36 cellular contexts compared by ENCODE assay signal in genomic region chr14:81729622-81730021, GRCh38.
"Had no signal": no experiment of that assay in that cellular context is flagged by ENCODE, and none has a peak within 500 bp of the region (broad histone marks: within the 10 kb centered on the region; RNA-seq: fewer than 3 reads in every experiment).

No MANE protein-coding gene starts in this region.

- H3K9ac ChIP-seq: KMS-11 had no signal

- H3K27me3 ChIP-seq: MG63 had no signal

- H3K4me2 ChIP-seq: KMS-11 had no signal

- DNase-seq: Karpas-422, Kasumi-1, KG1, MG63, MM.1S, MV-4-11, NCI-H1048, NCI-H1092, NCI-H1092 treated with DMSO at 0.1 percent for 48 hours, NCI-H1105, NCI-H1105 treated with DMSO at 0.1 percent for 48 hours, NCI-H1417, NCI-H1417 treated with DMSO at 0.1 percent for 48 hours, NCI-H1436, NCI-H1436 treated with DMSO at 0.1 percent for 48 hours, NCI-H146, NCI-H1694, NCI-H1694 treated with DMSO at 0.1 percent for 48 hours, NCI-H187, NCI-H187 treated with DMSO at 0.1 percent for 48 hours, NCI-H1930, NCI-H2029, NCI-H2029 treated with DMSO at 0.1 percent for 48 hours, NCI-H2081, NCI-H2081 treated with DMSO at 0.1 percent for 48 hours, NCI-H2107, NCI-H2171, NCI-H2171 treated with DMSO at 0.1 percent for 48 hours, NCI-H2227 treated with DMSO at 0.1 percent for 48 hours, NCI-H226, NCI-H345, NCI-H446, NCI-H446 treated with DMSO at 0.1 percent for 48 hours, NCI-H510A, NCI-H510A treated with DMSO at 0.1 percent for 48 hours had no signal

- H3K27ac ChIP-seq: KMS-11 had no signal

- H3K9me3 ChIP-seq: MG63 had no signal

- H3K4me3 ChIP-seq: MG63 had no signal

- H3K36me3 ChIP-seq: MG63 had no signal
